ENCODE assay signal across 30 cellular contexts in the genomic region with DNA sequence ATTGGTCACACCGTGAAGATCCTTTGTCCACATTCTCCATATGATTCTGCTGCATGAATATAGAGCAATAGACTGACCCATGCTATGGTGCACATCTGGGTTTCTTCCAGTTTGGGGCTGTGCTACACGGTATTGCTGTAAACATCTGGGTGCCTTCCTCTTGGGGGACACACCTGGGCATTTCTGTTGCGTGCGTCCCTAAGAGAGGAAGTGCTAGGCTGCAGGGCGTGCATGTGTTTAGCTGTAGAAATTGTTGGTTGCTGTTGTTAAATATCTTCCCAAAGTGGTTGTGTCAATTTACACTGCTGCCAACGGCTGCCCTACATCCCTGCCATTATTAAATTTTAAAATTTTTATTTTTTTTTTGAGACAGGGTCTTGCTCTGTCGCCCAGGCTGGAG. TPM values are rescaled to one million over a fixed set of nuclear protein-coding genes. Genes with fewer than 3 reads are reported as not detected.
"Had no signal": no experiment of that assay in that cellular context is flagged by ENCODE, and none has a peak within 500 bp of the region (broad histone marks: within the 10 kb centered on the region; RNA-seq: fewer than 3 reads in every experiment).

No MANE protein-coding gene starts in this region.

- H3K9me3 Mint-ChIP-seq: activated CD4-positive, alpha-beta memory T cell treated with anti-CD3 and anti-CD28 coated beads, Interleukin-2, amount 10 ng/mL, durations not matched to agents 7 days and 5 days; activated CD4-positive, alpha-beta T cell treated with anti-CD3 and anti-CD28 coated beads, Interleukin-2, amount 10 ng/mL, durations not matched to agents 7 days and 5 days; activated naive CD4-positive, alpha-beta T cell treated with anti-CD3 and anti-CD28 coated beads, Interleukin-2, amount 50 U/mL, for 24 hours; activated naive CD8-positive, alpha-beta T cell treated with anti-CD3 and anti-CD28 coated beads for 36 hours; activated naive CD8-positive, alpha-beta T cell treated with anti-CD3 and anti-CD28 coated beads, Interleukin-2, amount 50 U/mL, for 24 hours; activated T-cell treated with anti-CD3 and anti-CD28 coated beads, Interleukin-2, amount 50 U/mL, for 24 hours; activated T-cell treated with anti-CD3 and anti-CD28 coated beads, Interleukin-2, amount 50 U/mL, for 72 hours; effector memory CD8-positive, alpha-beta T cell had no signal

- H3K27ac Mint-ChIP-seq: activated CD4-positive, alpha-beta memory T cell treated with anti-CD3 and anti-CD28 coated beads, Interleukin-2, amount 10 ng/mL, durations not matched to agents 7 days and 5 days; activated CD4-positive, alpha-beta T cell treated with anti-CD3 and anti-CD28 coated beads, Interleukin-2, amount 10 ng/mL, durations not matched to agents 7 days and 5 days; activated naive CD8-positive, alpha-beta T cell treated with anti-CD3 and anti-CD28 coated beads for 36 hours; activated naive CD8-positive, alpha-beta T cell treated with anti-CD3 and anti-CD28 coated beads, Interleukin-2, amount 50 U/mL, for 24 hours; activated T-cell treated with anti-CD3 and anti-CD28 coated beads, Interleukin-2, amount 50 U/mL, for 24 hours; activated T-cell treated with anti-CD3 and anti-CD28 coated beads, Interleukin-2, amount 50 U/mL, for 72 hours had no signal

- H3K4me3 ChIP-seq: adrenal gland, body of pancreas, esophagus muscularis mucosa, gastrocnemius medialis, heart left ventricle had no signal

- H3K27ac ChIP-seq: adrenal gland, body of pancreas, esophagus muscularis mucosa, foreskin keratinocyte, gastrocnemius medialis, heart left ventricle had no signal

- H3K4me3 Mint-ChIP-seq: activated CD4-positive, alpha-beta memory T cell treated with anti-CD3 and anti-CD28 coated beads, Interleukin-2, amount 10 ng/mL, durations not matched to agents 7 days and 5 days; activated CD4-positive, alpha-beta T cell treated with anti-CD3 and anti-CD28 coated beads, Interleukin-2, amount 10 ng/mL, durations not matched to agents 7 days and 5 days; activated naive CD4-positive, alpha-beta T cell treated with anti-CD3 and anti-CD28 coated beads, Interleukin-2, amount 50 U/mL, for 24 hours; activated naive CD8-positive, alpha-beta T cell treated with anti-CD3 and anti-CD28 coated beads for 36 hours; activated naive CD8-positive, alpha-beta T cell treated with anti-CD3 and anti-CD28 coated beads, Interleukin-2, amount 50 U/mL, for 24 hours; activated T-cell treated with anti-CD3 and anti-CD28 coated beads, Interleukin-2, amount 50 U/mL, for 24 hours; activated T-cell treated with anti-CD3 and anti-CD28 coated beads, Interleukin-2, amount 50 U/mL, for 72 hours; effector memory CD8-positive, alpha-beta T cell had no signal

- ATAC-seq: activated naive CD8-positive, alpha-beta T cell treated with anti-CD3 and anti-CD28 coated beads, Interleukin-2, amount 50 U/mL, for 24 hours; activated T-cell treated with anti-CD3 and anti-CD28 coated beads, Interleukin-2, amount 50 U/mL, for 72 hours; body of pancreas; effector memory CD8-positive, alpha-beta T cell; foreskin keratinocyte; gastrocnemius medialis; heart left ventricle had no signal

- H3K27me3 Mint-ChIP-seq: activated CD4-positive, alpha-beta memory T cell treated with anti-CD3 and anti-CD28 coated beads, Interleukin-2, amount 10 ng/mL, durations not matched to agents 7 days and 5 days; activated CD4-positive, alpha-beta T cell treated with anti-CD3 and anti-CD28 coated beads, Interleukin-2, amount 10 ng/mL, durations not matched to agents 7 days and 5 days; activated naive CD4-positive, alpha-beta T cell treated with anti-CD3 and anti-CD28 coated beads, Interleukin-2, amount 50 U/mL, for 24 hours; activated naive CD8-positive, alpha-beta T cell treated with anti-CD3 and anti-CD28 coated beads for 36 hours; activated naive CD8-positive, alpha-beta T cell treated with anti-CD3 and anti-CD28 coated beads, Interleukin-2, amount 50 U/mL, for 24 hours; activated T-cell treated with anti-CD3 and anti-CD28 coated beads, Interleukin-2, amount 50 U/mL, for 24 hours; effector memory CD8-positive, alpha-beta T cell had no signal

- H3K4me1 ChIP-seq: adrenal gland, body of pancreas, esophagus muscularis mucosa, foreskin keratinocyte, gastrocnemius medialis, heart left ventricle had no signal

- DNase-seq: activated CD4-positive, alpha-beta memory T cell treated with anti-CD3 and anti-CD28 coated beads, Interleukin-2, amount 10 ng/mL, durations not matched to agents 7 days and 5 days; activated CD4-positive, alpha-beta T cell treated with anti-CD3 and anti-CD28 coated beads for 1 hour; activated CD4-positive, alpha-beta T cell treated with anti-CD3 and anti-CD28 coated beads for 4 hours; activated CD4-positive, alpha-beta T cell treated with anti-CD3 and anti-CD28 coated beads, Interleukin-2, amount 10 ng/mL, durations not matched to agents 7 days and 5 days; activated CD4-positive, alpha-beta T cell treated with anti-CD3 and anti-CD28 coated beads, Interleukin-2, amount 50 U/mL, for 4 hours; activated CD8-positive, alpha-beta memory T cell treated with anti-CD3 and anti-CD28 coated beads, Interleukin-2, amount 50 U/mL, for 48 hours; activated gamma-delta T cell; activated naive CD4-positive, alpha-beta T cell; activated naive CD8-positive, alpha-beta T cell treated with anti-CD3 and anti-CD28 coated beads for 36 hours; activated naive CD8-positive, alpha-beta T cell treated with anti-CD3 and anti-CD28 coated beads, Interleukin-2, amount 50 U/mL, for 24 hours; activated T-cell treated with anti-CD3 and anti-CD28 coated beads for 4 hours; activated T-cell treated with anti-CD3 and anti-CD28 coated beads, Interleukin-2, amount 50 U/mL, for 24 hours; activated T-cell treated with anti-CD3 and anti-CD28 coated beads, Interleukin-2, amount 50 U/mL, for 72 hours; adrenal gland; amygdala; aorta; body of pancreas; caudate nucleus; cortex of kidney; dermis blood vessel endothelial cell; effector CD4-positive, alpha-beta T cell; effector memory CD8-positive, alpha-beta T cell; erythroblast; foreskin keratinocyte; gastrocnemius medialis; glutamatergic neuron; heart left ventricle; T-helper 2 cell had no signal

- H3K27me3 ChIP-seq: adrenal gland, body of pancreas, esophagus muscularis mucosa, gastrocnemius medialis, heart left ventricle had no signal

- H3K36me3 ChIP-seq: gastrocnemius medialis had no signal

- H3K9me3 ChIP-seq: adrenal gland, body of pancreas, esophagus muscularis mucosa, gastrocnemius medialis, heart left ventricle had no signal

RNA-seq across cellular contexts. Expression of a gene that starts 52.4 kb away (rescaled TPM):
- total RNA-seq: foreskin keratinocyte had no signal
- polyA plus RNA-seq: foreskin keratinocyte had no signal
